In the genomic region with DNA sequence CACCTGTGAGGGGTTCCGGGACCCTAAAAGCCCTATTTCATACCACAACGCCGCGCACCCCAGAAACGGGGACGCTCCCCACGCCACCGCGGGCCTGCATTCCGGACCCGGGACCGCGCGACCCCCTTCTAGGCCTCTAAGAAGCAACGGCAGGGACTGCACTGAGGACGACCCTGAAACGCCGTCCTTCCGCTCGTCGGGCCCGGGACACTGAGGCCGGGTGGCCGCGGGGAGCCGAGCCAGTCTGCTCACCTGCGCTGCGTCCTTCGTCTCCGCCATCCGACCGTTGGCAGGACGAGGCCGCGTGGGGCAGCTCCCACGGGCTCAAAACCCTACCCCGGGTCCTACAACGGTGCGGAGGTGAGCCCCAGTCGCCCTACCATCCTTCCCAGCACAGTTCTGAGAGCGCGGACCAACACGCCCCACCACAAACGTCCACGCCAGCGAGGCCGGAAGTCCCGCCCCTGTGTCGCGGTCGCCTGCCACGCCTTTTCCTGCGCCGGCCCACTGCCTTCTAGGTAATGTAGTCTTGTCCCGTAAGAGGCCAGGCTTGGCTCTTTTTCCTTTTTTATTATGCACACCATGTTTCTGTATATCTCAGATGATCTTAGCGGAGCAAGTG, we compare ENCODE assay signal across 8 cellular contexts. TPM values are rescaled to one million over a fixed set of nuclear protein-coding genes. Genes with fewer than 3 reads are reported as not detected.
DNase-seq lines count a peak whose midpoint lies in the region; ATAC-seq and TF ChIP-seq lines count a peak whose summit lies in the region.

Gene ZNF550, minus strand, starts transcription at position 460 of the 622 bp plus-strand sequence. Its CDS starts 181 bp downstream, at position 279.

- peak; percentile 88 for DNase-seq in EL
- DNase-seq in H4 (ENCODE audit: low spot score), result peak; percentile 85
- peak; percentile 92 for DNase-seq in M059J (ENCODE audit: low read depth)
- peak; percentile 34 for DNase-seq in SHP77 treated with DMSO at 0.1 percent for 48 hours (lab: John Stamatoyannopoulos, UW)
- DNase-seq in activated gamma-delta T cell treated with Interleukin-2 at 50 U/mL for 16 hours, result peak; percentile 88
- DNase-seq in foreskin keratinocyte, result peak in 1 of 2 donors; percentile 81
- peak; percentile 88 for DNase-seq in neural progenitor cell (ENCODE audit: low spot score)
- peak; percentile 92 for DNase-seq in stomach

- H3K27me3 ChIP-seq in foreskin keratinocyte (no peaks in the 10 kb centered on the region), neural progenitor cell (no peaks in the 10 kb centered on the region), stomach (no peaks in the 10 kb centered on the region)

- no peaks in the 10 kb centered on the region for H3K4me1 ChIP-seq in foreskin keratinocyte
- H3K4me1 ChIP-seq in neural progenitor cell, result peaks cover 6% of the 10 kb centered on the region
- peaks cover 14 to 27% (median 25%) of the 10 kb centered on the region in 4 donors for H3K4me1 ChIP-seq in stomach

- 0 to 1% (median 0%) methylated on average over 35 to 56 of the region's 56 CpGs for WGBS in stomach, 5 donors

- H2AFZ ChIP-seq in neural progenitor cell (replicated peaks), result peak within 1 kb of the TSS; percentile 89

- H3K4me3 ChIP-seq in neural progenitor cell, result peak within 1 kb of the TSS; percentile 87
- peak within 1 kb of the TSS; percentile 87 to 100 (median 96) for H3K4me3 ChIP-seq in stomach

- TF ChIP-seq EP300 in stomach (IDR thresholded peaks at IDR 0.05), result no peak

- H3K27ac Mint-ChIP-seq in neural progenitor cell, result peak within 1 kb of the TSS; percentile 69

- H3K9ac ChIP-seq in neural progenitor cell, result peak within 1 kb of the TSS; percentile 65

- H3K4me1 Mint-ChIP-seq in neural progenitor cell, result peaks cover 11% of the 10 kb centered on the region

- no peak for TF ChIP-seq POLR2A in stomach (IDR thresholded peaks at IDR 0.05)

- no peaks in the 10 kb centered on the region for H3F3A ChIP-seq in neural progenitor cell (ENCODE audit: low read depth)

- peak within 1 kb of the TSS; percentile 19 for H3K27ac ChIP-seq in foreskin keratinocyte
- no peak within 1 kb of the TSS for H3K27ac ChIP-seq in neural progenitor cell
- peak within 1 kb of the TSS; percentile 46 to 82 (median 77) for H3K27ac ChIP-seq in stomach

- peaks cover 13% of the 10 kb centered on the region for H3K27me3 Mint-ChIP-seq in neural progenitor cell (ENCODE audit: insufficient read depth, low read depth)

- H3K9me3 Mint-ChIP-seq in neural progenitor cell, result peaks cover 73% of the 10 kb centered on the region

- peak within 1 kb of the TSS; percentile 99 for H3K4me3 Mint-ChIP-seq in neural progenitor cell

- TF ChIP-seq CTCF in foreskin keratinocyte (conservative IDR thresholded peaks at IDR 0.05) (no peak), neural progenitor cell (IDR thresholded peaks at IDR 0.05) (no peak), stomach (IDR thresholded peaks at IDR 0.05) (no peak)

- H3K4me2 ChIP-seq in neural progenitor cell, result peak within 1 kb of the TSS; percentile 84

- intact Hi-C loops in stomach (cut with DNase I; ENCODE audit: low total_unique reads), result no loop called here

- H3K36me3 Mint-ChIP-seq in neural progenitor cell, result peaks cover 41% of the 10 kb centered on the region

- peaks cover 8% of the 10 kb centered on the region for H4K20me1 ChIP-seq in neural progenitor cell (ENCODE audit: low read depth)

- peaks cover 20% of the 10 kb centered on the region for H3K79me2 ChIP-seq in neural progenitor cell (ENCODE audit: low read depth)

- H3K36me3 ChIP-seq in neural progenitor cell, result no peaks in the 10 kb centered on the region
- peaks cover 15 to 29% (median 19%) of the 10 kb centered on the region in 4 donors for H3K36me3 ChIP-seq in stomach

- ATAC-seq in foreskin keratinocyte, result peak; percentile 95

- H3K9me3 ChIP-seq in neural progenitor cell (ENCODE audit: low read depth), result peaks cover 16% of the 10 kb centered on the region
- peaks cover 1 to 82% (median 47%) of the 10 kb centered on the region in 4 donors for H3K9me3 ChIP-seq in stomach

RNA-seq across cellular contexts. Expression of gene ZNF550, which starts in this region (rescaled TPM):
- 4.7 and 5.0 TPM in 2 replicates for total RNA-seq in H4 (2014; rRNA removed; shearing (Covaris generic))
- total RNA-seq in M059J (2014; rRNA removed; shearing (Covaris generic)), result 9.4 and 14.0 TPM in 2 replicates
- 5.2 and 6.8 TPM in 2 replicates for total RNA-seq in foreskin keratinocyte
- polyA plus RNA-seq in foreskin keratinocyte, result 1.8 and 2.3 TPM in 2 replicates
- 10.7 and 11.1 TPM in 2 replicates for total RNA-seq in neural progenitor cell (ENCODE audit: low replicate concordance)
- total RNA-seq in stomach, result 10 to 100 TPM in 3 of 5 donors, 1 to 10 TPM in 2; 2.8 to 35.0 (median 12.5) TPM
- 1 to 10 TPM; 1.1 to 3.0 (median 1.7) TPM for polyA plus RNA-seq in stomach
